In the genomic region with DNA sequence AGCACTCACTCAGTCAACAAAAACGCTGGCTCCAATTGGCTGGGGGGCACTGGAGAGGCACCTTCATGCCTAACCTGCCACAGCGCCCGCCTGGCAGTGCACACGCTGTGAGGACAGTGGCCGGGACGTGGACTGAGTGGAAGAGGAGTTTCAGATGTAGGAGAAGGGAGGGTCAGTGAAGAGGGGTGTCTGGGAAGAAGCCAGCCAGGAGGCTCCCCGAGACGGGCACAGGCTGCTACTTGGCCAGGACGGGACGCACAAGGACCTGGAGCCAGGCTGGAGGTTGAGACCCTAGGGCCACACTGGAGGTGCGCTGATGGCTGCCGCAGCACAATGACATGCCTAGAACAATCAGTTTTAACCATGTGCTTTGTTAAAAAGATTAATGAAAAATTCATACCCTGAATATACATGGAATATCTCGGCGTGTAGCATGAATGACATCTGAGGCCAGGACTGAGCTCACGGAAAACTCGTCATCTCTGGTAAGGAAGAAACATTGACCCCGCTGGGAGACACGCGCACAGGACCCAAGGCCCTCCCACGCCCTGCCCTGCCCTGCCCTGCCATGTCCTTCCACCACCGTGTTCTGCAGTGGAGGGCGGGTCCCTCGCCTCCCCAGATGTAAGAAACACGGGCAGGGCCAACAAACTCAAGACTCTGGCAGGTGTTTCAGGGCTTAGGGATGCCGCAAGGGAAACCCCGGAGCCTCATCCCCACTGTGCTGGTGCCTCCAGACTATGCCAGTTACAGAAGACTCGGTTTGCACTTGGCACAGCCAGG, we compare ENCODE assay signal across 19 cellular contexts. TPM values are rescaled to one million over a fixed set of nuclear protein-coding genes. Genes with fewer than 3 reads are reported as not detected.
A peak's percentile ranks its signal among the peaks of the same experiment; 100 is the strongest.
DNase-seq lines count a peak whose midpoint lies in the region; ATAC-seq and TF ChIP-seq lines count a peak whose summit lies in the region.
"Had no signal": no experiment of that assay in that cellular context is flagged by ENCODE, and none has a peak within 500 bp of the region (broad histone marks: within the 10 kb centered on the region; RNA-seq: fewer than 3 reads in every experiment).

No MANE protein-coding gene starts in this region.

- H4K20me1 ChIP-seq in DOHH2 (ENCODE audit: control insufficient read depth, insufficient read depth, low read depth, low read length): no peaks in the 10 kb centered on the region

- peak overlapping the region; percentile 78 for H3K27ac ChIP-seq in DOHH2 (ENCODE audit: low read depth, low read length)
- no peak overlapping the region for H3K27ac ChIP-seq in naive thymus-derived CD4-positive, alpha-beta T cell (ENCODE audit: low read depth, low read length)
- H3K27ac ChIP-seq: colonic mucosa had no signal

- H3K9me3 Mint-ChIP-seq in activated CD4-positive, alpha-beta T cell treated with anti-CD3 and anti-CD28 coated beads, Interleukin-2, amount 10 ng/mL, durations not matched to agents 7 days and 5 days: no peaks in the 10 kb centered on the region
- H3K9me3 Mint-ChIP-seq in activated B cell treated with CpG ODN at 0.5 μM for 24 hours: no peaks in the 10 kb centered on the region
- peaks cover 0 to 2% (median 0%) of the 10 kb centered on the region in 11 donors for H3K9me3 Mint-ChIP-seq in naive thymus-derived CD4-positive, alpha-beta T cell
- H3K9me3 Mint-ChIP-seq in osteocyte (ENCODE audit: unreplicated experiment): no peaks in the 10 kb centered on the region
- H3K9me3 Mint-ChIP-seq: natural killer cell treated with Interleukin-12 subunit alpha and Interleukin-12 subunit beta and Interleukin-15 and Interleukin-18, amount 100 ng/mL, for 72 hours had no signal

- H3K4me1 ChIP-seq in DOHH2 (ENCODE audit: control insufficient read depth, low read length): peaks cover 48% of the 10 kb centered on the region
- H3K4me1 ChIP-seq in naive thymus-derived CD4-positive, alpha-beta T cell (ENCODE audit: control insufficient read depth in 2 of 2, insufficient read depth in 2 of 2, low read length in 2 of 2): peaks cover 0 to 17% of the 10 kb centered on the region in 2 donors
- H3K4me1 ChIP-seq: colonic mucosa had no signal

- peak overlapping the region; percentile 71 for H3K4me3 ChIP-seq in DOHH2 (ENCODE audit: low read length)
- no peak overlapping the region for H3K4me3 ChIP-seq in naive thymus-derived CD4-positive, alpha-beta T cell (ENCODE audit: low read length)
- H3K4me3 ChIP-seq: colonic mucosa, lung had no signal

- TF ChIP-seq CTCF in DOHH2 (IDR thresholded peaks at IDR 0.05; ENCODE audit: low read depth, low read length, poor library complexity, severe bottlenecking): no peak
- no peak for TF ChIP-seq CTCF in activated B cell treated with CpG ODN at 0.5 μM for 24 hours (IDR thresholded peaks at IDR 0.05)
- no peak for TF ChIP-seq CTCF in osteocyte (IDR thresholded peaks at IDR 0.05)

- ATAC-seq in activated B cell treated with CpG ODN at 0.5 μM for 24 hours (ENCODE audit: low read depth): no peak
- ATAC-seq in naive thymus-derived CD4-positive, alpha-beta T cell: no peak
- ATAC-seq in HG03520 (IDR thresholded peaks at IDR 0.05; ENCODE audit: unreplicated experiment): no peak
- ATAC-seq: natural killer cell treated with Interleukin-12 subunit alpha and Interleukin-12 subunit beta and Interleukin-15 and Interleukin-18, amount 100 ng/mL, for 72 hours; Panc1; SK-N-SH treated with all-trans-retinoic acid at 6 μM for 48 hours had no signal

- peaks cover 3% of the 10 kb centered on the region for H3K36me3 Mint-ChIP-seq in activated CD4-positive, alpha-beta T cell treated with anti-CD3 and anti-CD28 coated beads, Interleukin-2, amount 10 ng/mL, durations not matched to agents 7 days and 5 days (ENCODE audit: low read depth)
- H3K36me3 Mint-ChIP-seq in activated B cell treated with CpG ODN at 0.5 μM for 24 hours (ENCODE audit: low read depth) (peaks cover 64% of the 10 kb centered on the region), osteocyte (ENCODE audit: unreplicated experiment) (peaks cover 42% of the 10 kb centered on the region)
- peaks cover 0 to 21% (median 0%) of the 10 kb centered on the region in 5 donors for H3K36me3 Mint-ChIP-seq in naive thymus-derived CD4-positive, alpha-beta T cell
- H3K36me3 Mint-ChIP-seq: natural killer cell treated with Interleukin-12 subunit alpha and Interleukin-12 subunit beta and Interleukin-15 and Interleukin-18, amount 100 ng/mL, for 72 hours had no signal

- intact Hi-C loops in activated B cell treated with CpG ODN at 0.5 μM for 24 hours (cut with micrococcal nuclease): no loop called here
- intact Hi-C loops in naive thymus-derived CD4-positive, alpha-beta T cell (cut with micrococcal nuclease): loop anchor here in 1 of 2 donors (2.0 to 10.0 kb wide), 2 partner anchors 25 to 387 kb away; partner anchors contain the start of gene EIF5

- no peaks in the 10 kb centered on the region for H3K36me3 ChIP-seq in DOHH2 (ENCODE audit: control insufficient read depth, low read length)
- no peaks in the 10 kb centered on the region for H3K36me3 ChIP-seq in naive thymus-derived CD4-positive, alpha-beta T cell (ENCODE audit: control insufficient read depth in 2 of 3, insufficient read depth in 3 of 3, low read length in 3 of 3)

- DNase-seq in activated CD4-positive, alpha-beta T cell treated with anti-CD3 and anti-CD28 coated beads, Interleukin-2, amount 10 ng/mL, durations not matched to agents 7 days and 5 days: no peak
- no peak for DNase-seq in activated CD4-positive, alpha-beta T cell treated with anti-CD3 and anti-CD28 coated beads, Interleukin-2, amount 50 U/mL, for 4 hours
- no peak for DNase-seq in activated B cell treated with CpG ODN at 0.5 μM for 24 hours
- DNase-seq in naive thymus-derived CD4-positive, alpha-beta T cell: no peak
- no peak for DNase-seq in DMS 273 (lab: John Stamatoyannopoulos, UW; ENCODE audit: unreplicated experiment)
- no peak for DNase-seq in osteocyte (ENCODE audit: extremely low spot score, unreplicated experiment)
- DNase-seq: activated CD4-positive, alpha-beta T cell treated with anti-CD3 and anti-CD28 coated beads for 48 hours; C1 segment of cervical spinal cord; colonic mucosa; DMS 273 treated with DMSO at 0.1 percent for 48 hours; NCI-H2029 treated with DMSO at 0.1 percent for 48 hours; stimulated activated CD4-positive, alpha-beta T cell treated with anti-CD3 and anti-CD28 coated beads, Interleukin-2, amount 100 ng/mL, for 24 hours had no signal

- peak overlapping the region; percentile 89 for H3K27ac Mint-ChIP-seq in activated CD4-positive, alpha-beta T cell treated with anti-CD3 and anti-CD28 coated beads, Interleukin-2, amount 10 ng/mL, durations not matched to agents 7 days and 5 days
- peak overlapping the region; percentile 77 for H3K27ac Mint-ChIP-seq in activated B cell treated with CpG ODN at 0.5 μM for 24 hours
- peak overlapping the region; percentile 78 to 96 (median 88) for H3K27ac Mint-ChIP-seq in naive thymus-derived CD4-positive, alpha-beta T cell
- no peak overlapping the region for H3K27ac Mint-ChIP-seq in osteocyte (ENCODE audit: unreplicated experiment)
- H3K27ac Mint-ChIP-seq: natural killer cell treated with Interleukin-12 subunit alpha and Interleukin-12 subunit beta and Interleukin-15 and Interleukin-18, amount 100 ng/mL, for 72 hours; progenitor cell of endocrine pancreas had no signal

- H3K9me3 ChIP-seq in DOHH2 (ENCODE audit: control insufficient read depth, insufficient read depth, low read length): no peaks in the 10 kb centered on the region
- no peaks in the 10 kb centered on the region for H3K9me3 ChIP-seq in naive thymus-derived CD4-positive, alpha-beta T cell (ENCODE audit: control insufficient read depth in 2 of 3, low read length in 3 of 3)
- H3K9me3 ChIP-seq: colonic mucosa had no signal

- no peak overlapping the region for H3K4me3 Mint-ChIP-seq in activated CD4-positive, alpha-beta T cell treated with anti-CD3 and anti-CD28 coated beads, Interleukin-2, amount 10 ng/mL, durations not matched to agents 7 days and 5 days
- H3K4me3 Mint-ChIP-seq in activated B cell treated with CpG ODN at 0.5 μM for 24 hours: no peak overlapping the region
- peak overlapping the region in 8 of 10 donors; percentile 16 to 83 (median 73) for H3K4me3 Mint-ChIP-seq in naive thymus-derived CD4-positive, alpha-beta T cell
- no peak overlapping the region for H3K4me3 Mint-ChIP-seq in osteocyte (ENCODE audit: unreplicated experiment)
- H3K4me3 Mint-ChIP-seq: natural killer cell treated with Interleukin-12 subunit alpha and Interleukin-12 subunit beta and Interleukin-15 and Interleukin-18, amount 100 ng/mL, for 72 hours had no signal

- H3K4me2 ChIP-seq in DOHH2 (ENCODE audit: low read length): peak overlapping the region; percentile 80

- H3K4me1 Mint-ChIP-seq in activated CD4-positive, alpha-beta T cell treated with anti-CD3 and anti-CD28 coated beads, Interleukin-2, amount 10 ng/mL, durations not matched to agents 7 days and 5 days: peaks cover 30% of the 10 kb centered on the region
- H3K4me1 Mint-ChIP-seq in activated B cell treated with CpG ODN at 0.5 μM for 24 hours (peaks cover 32% of the 10 kb centered on the region), osteocyte (ENCODE audit: unreplicated experiment) (peaks cover 13% of the 10 kb centered on the region)
- peaks cover 12 to 31% (median 28%) of the 10 kb centered on the region in 7 donors for H3K4me1 Mint-ChIP-seq in naive thymus-derived CD4-positive, alpha-beta T cell

- no peaks in the 10 kb centered on the region for H3K9me2 ChIP-seq in DOHH2 (replicated peaks; ENCODE audit: control insufficient read depth, low read length)

- CTCF ChIA-PET in activated CD4-positive, alpha-beta T cell treated with anti-CD3 and anti-CD28 coated beads, Interleukin-2, amount 10 ng/mL, durations not matched to agents 7 days and 5 days (lab: Charles Lee): interaction anchor here (1.0 kb wide), 1 partner anchor 25 kb away, joined by 3 read pairs; no protein-coding TSS in a partner anchor
- CTCF ChIA-PET in activated B cell treated with CpG ODN at 0.5 μM for 24 hours (lab: Charles Lee): no interaction called here
- CTCF ChIA-PET in naive thymus-derived CD4-positive, alpha-beta T cell (lab: Charles Lee): no interaction called here

- POLR2A ChIA-PET in activated CD4-positive, alpha-beta T cell treated with anti-CD3 and anti-CD28 coated beads, Interleukin-2, amount 10 ng/mL, durations not matched to agents 7 days and 5 days (lab: Charles Lee): no interaction called here
- POLR2A ChIA-PET in activated B cell treated with CpG ODN at 0.5 μM for 24 hours (lab: Charles Lee): interaction anchor here (1.0 kb wide), 2 partner anchors 16 to 46 kb away, joined by 3 read pairs; no protein-coding TSS in a partner anchor
- POLR2A ChIA-PET in naive thymus-derived CD4-positive, alpha-beta T cell (lab: Charles Lee): interaction anchor here (0.6 to 1.2 kb wide), 3 partner anchors 8 to 46 kb away, joined by 3 to 5 read pairs (median 3); no protein-coding TSS in a partner anchor

- H3F3A ChIP-seq in DOHH2 (ENCODE audit: control insufficient read depth, insufficient read depth): peaks cover 4% of the 10 kb centered on the region; the same call in 1 of the 2 replicates

- H3K27me3 Mint-ChIP-seq in activated CD4-positive, alpha-beta T cell treated with anti-CD3 and anti-CD28 coated beads, Interleukin-2, amount 10 ng/mL, durations not matched to agents 7 days and 5 days: no peaks in the 10 kb centered on the region
- H3K27me3 Mint-ChIP-seq in activated B cell treated with CpG ODN at 0.5 μM for 24 hours: no peaks in the 10 kb centered on the region
- no peaks in the 10 kb centered on the region for H3K27me3 Mint-ChIP-seq in naive thymus-derived CD4-positive, alpha-beta T cell
- no peaks in the 10 kb centered on the region for H3K27me3 Mint-ChIP-seq in osteocyte (ENCODE audit: unreplicated experiment)
- H3K27me3 Mint-ChIP-seq: progenitor cell of endocrine pancreas had no signal

- H3K79me2 ChIP-seq in DOHH2 (ENCODE audit: control insufficient read depth, low read length): no peaks in the 10 kb centered on the region

- H3K27me3 ChIP-seq in DOHH2 (ENCODE audit: control insufficient read depth, low read length): no peaks in the 10 kb centered on the region
- no peaks in the 10 kb centered on the region for H3K27me3 ChIP-seq in naive thymus-derived CD4-positive, alpha-beta T cell (ENCODE audit: control insufficient read depth in 2 of 2, insufficient read depth in 2 of 2, low read length in 2 of 2)
- H3K27me3 ChIP-seq: colonic mucosa had no signal

RNA-seq across cellular contexts. Expression of gene AMN, which starts 25.0 kb away (rescaled TPM):
- under 1 TPM; 0.15 to 0.30 TPM for total RNA-seq in activated CD4-positive, alpha-beta T cell treated with anti-CD3 and anti-CD28 coated beads, Interleukin-2, amount 10 ng/mL, durations not matched to agents 7 days and 5 days
- total RNA-seq in activated B cell treated with CpG ODN at 0.5 μM for 24 hours: 4.4 and 5.3 TPM in 2 replicates
- total RNA-seq in naive thymus-derived CD4-positive, alpha-beta T cell: 10 to 100 TPM in 2 of 5 experiments, 1 to 10 TPM in 2, under 1 TPM in 1; 0.53 to 11.0 (median 4.0) TPM
- polyA plus RNA-seq in naive thymus-derived CD4-positive, alpha-beta T cell: 1 to 10 TPM; 3.0 to 3.8 TPM
- 0.37 and 0.86 TPM in 2 replicates for total RNA-seq in osteocyte

Comparison
In these comparisons a context has a peak if more than half of its experiments do, and no peak if none do; other contexts are left out.
1. H3K4me3 Mint-ChIP-seq: peak in naive thymus-derived CD4-positive, alpha-beta T cell (8 of 10); none in activated CD4-positive, alpha-beta T cell treated with anti-CD3 and anti-CD28 coated beads, Interleukin-2, amount 10 ng/mL, durations not matched to agents 7 days and 5 days (single experiment), activated B cell treated with CpG ODN at 0.5 μM for 24 hours (single experiment) and osteocyte (single experiment).